Comparison of ENCODE assay signal across 1 cellular context in genomic region chr10:12194752-12195271, GRCh38.
A peak's percentile ranks its signal among the peaks of the same experiment; 100 is the strongest.
TF ChIP-seq lines count a peak whose summit lies in the region.

No MANE protein-coding gene starts in this region.

TF ChIP-seq in HepG2, 621 proteins besides CTCF, POLR2A, EP300 and RAD21 (continued from another document):
- TF ChIP-seq LRRFIP1 (CRISPR knock-in tag; conservative IDR thresholded peaks at IDR 0.05), result no peak
- TF ChIP-seq ZNF589 (CRISPR knock-in tag; conservative IDR thresholded peaks at IDR 0.05), result no peak
- TF ChIP-seq ZNF563 (CRISPR knock-in tag; IDR thresholded peaks at IDR 0.05), result no peak
- TF ChIP-seq IRF1 (CRISPR knock-in tag; IDR thresholded peaks at IDR 0.05; ENCODE audit: low read depth), result no peak
- TF ChIP-seq KMT2A (CRISPR knock-in tag; IDR thresholded peaks at IDR 0.05), result peak; percentile 30; the same call in 1 of the 2 replicates
- no peak for TF ChIP-seq HNRNPH1 (optimal IDR thresholded peaks at IDR 0.05; ENCODE audit: low read depth, low read length)
- 0 out of 2 replicates have a peak, but pooled peaks have one; percentile 15 for TF ChIP-seq KDM2A (CRISPR knock-in tag; IDR thresholded peaks at IDR 0.05; ENCODE audit: borderline replicate concordance, low read depth)
- peak; percentile 52 for TF ChIP-seq CEBPG (CRISPR knock-in tag; IDR thresholded peaks at IDR 0.05)
- TF ChIP-seq CEBPB (IDR thresholded peaks at IDR 0.05; ENCODE audit: borderline replicate concordance, low read depth, low read length), result 0 out of 2 replicates have a peak, but pooled peaks have one; percentile 24
- TF ChIP-seq ZNF773 (CRISPR knock-in tag; IDR thresholded peaks at IDR 0.05; ENCODE audit: borderline replicate concordance), result no peak
- peak; percentile 39 for TF ChIP-seq ZFX (CRISPR knock-in tag; IDR thresholded peaks at IDR 0.05; ENCODE audit: low read depth)
- no peak for TF ChIP-seq NR0B2 (CRISPR knock-in tag; IDR thresholded peaks at IDR 0.05)
- no peak for TF ChIP-seq UBTF (CRISPR knock-in tag; IDR thresholded peaks at IDR 0.05)
- no peak for TF ChIP-seq GTF2F1 (IDR thresholded peaks at IDR 0.05; ENCODE audit: low read length)
- no peak for TF ChIP-seq ZNF784 (CRISPR knock-in tag; IDR thresholded peaks at IDR 0.05; ENCODE audit: borderline replicate concordance)
